Comparison of ENCODE assay signal across 18 cellular contexts in the genomic region with DNA sequence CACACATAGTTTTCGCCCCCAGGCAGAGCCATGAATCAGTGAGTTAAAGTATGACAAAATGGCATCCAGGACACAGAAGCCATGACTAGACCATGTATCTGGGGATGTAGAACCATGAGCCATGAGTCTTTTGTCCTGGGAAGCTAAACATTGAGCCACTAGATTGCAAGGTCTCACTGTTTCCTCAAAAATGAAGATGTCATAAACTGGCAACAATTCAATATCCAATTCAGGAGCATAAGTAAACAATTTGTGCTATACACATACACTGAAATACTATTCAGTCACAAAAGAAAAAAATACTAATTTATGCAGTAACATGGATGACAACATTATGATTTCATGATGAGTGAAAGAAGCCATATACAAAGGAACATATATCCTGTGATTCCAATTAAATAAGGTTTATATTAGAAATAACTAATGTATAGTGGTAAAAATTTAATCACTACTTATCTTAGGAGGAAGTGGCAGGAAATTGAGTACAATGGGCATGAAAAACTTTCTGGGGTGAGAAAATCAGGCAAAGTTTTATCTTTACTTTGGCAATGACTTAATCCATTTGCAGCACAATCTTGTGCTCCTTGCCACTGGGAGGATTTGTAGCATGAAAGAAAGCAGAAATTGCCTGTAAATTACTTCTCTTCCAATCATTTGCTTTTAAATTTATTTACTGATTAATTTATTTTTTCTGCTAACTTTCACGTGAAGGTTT. TPM values are rescaled to one million over a fixed set of nuclear protein-coding genes. Genes with fewer than 3 reads are reported as not detected.
DNase-seq lines count a peak whose midpoint lies in the region; ATAC-seq, FAIRE-seq and TF ChIP-seq lines count a peak whose summit lies in the region.
"Had no signal": no experiment of that assay in that cellular context is flagged by ENCODE, and none has a peak within 500 bp of the region (broad histone marks: within the 10 kb centered on the region; RNA-seq: fewer than 3 reads in every experiment).

No MANE protein-coding gene starts in this region.

- no peak for FAIRE-seq in bronchial epithelial cell (lab: Jason Lieb, UNC)

- H3K4me2 ChIP-seq in trophoblast cell (ENCODE audit: low read length), result no peak overlapping the region

- H3K9ac ChIP-seq in trophoblast cell (ENCODE audit: low read length), result no peak overlapping the region
- H3K9ac ChIP-seq: BLaER1 treated with 17β-estradiol and CSF1 and Interleukin-3, amounts not matched to agents 10 nM and 100 nM; GM23248 had no signal

- no peak overlapping the region for H2AFZ ChIP-seq in trophoblast cell (ENCODE audit: insufficient read depth, low read length, poor library complexity)
- H2AFZ ChIP-seq: GM23248 had no signal

- no peak overlapping the region for H2BK120ac ChIP-seq in trophoblast cell (ENCODE audit: insufficient read depth, low read length, poor library complexity)

- no peaks in the 10 kb centered on the region for H3K9me3 ChIP-seq in trophoblast cell (ENCODE audit: insufficient read depth, low read depth, low read length)
- no peaks in the 10 kb centered on the region for H3K9me3 ChIP-seq in tibial artery
- H3K9me3 ChIP-seq: BLaER1 treated with 17β-estradiol and CSF1 and Interleukin-3, amounts not matched to agents 10 nM and 100 nM; HAP-1 had no signal

- intact Hi-C loops in tibial artery (cut with DNase I; ENCODE audit: low total_unique reads), result no loop called here

- H4K91ac ChIP-seq in trophoblast cell (ENCODE audit: low read depth, low read length), result peak overlapping the region; percentile 24

- H3K14ac ChIP-seq in trophoblast cell (ENCODE audit: low read length), result no peak overlapping the region

- no peak overlapping the region for H4K12ac ChIP-seq in trophoblast cell (ENCODE audit: low read depth, low read length)

- peak; percentile 4 for DNase-seq in EH (ENCODE audit: low read depth)
- peak; percentile 33 for DNase-seq in bronchial epithelial cell (ENCODE audit: low read depth)
- no peak for DNase-seq in epithelial cell of prostate (ENCODE audit: low read depth, low spot score)
- no peak for DNase-seq in trophoblast cell
- DNase-seq in cortex of kidney (lab: John Stamatoyannopoulos, UW), result no peak
- DNase-seq in tibial artery, result no peak
- DNase-seq: 8988T; CD8-positive, alpha-beta memory T cell; COR-L47; GF-D8; GM23248 had no signal

- no peaks in the 10 kb centered on the region for H3K36me3 ChIP-seq in bronchial epithelial cell (ENCODE audit: control insufficient read depth, insufficient read depth, low read length)
- no peaks in the 10 kb centered on the region for H3K36me3 ChIP-seq in trophoblast cell (ENCODE audit: control insufficient read depth in 1 of 2, insufficient read depth in 2 of 2, low read length in 2 of 2)
- no peaks in the 10 kb centered on the region for H3K36me3 ChIP-seq in tibial artery
- H3K36me3 ChIP-seq: BLaER1 treated with 17β-estradiol and CSF1 and Interleukin-3, amounts not matched to agents 10 nM and 100 nM; HAP-1 had no signal

- TF ChIP-seq CTCF in bronchial epithelial cell (IDR thresholded peaks at IDR 0.05; ENCODE audit: insufficient read depth, low read length, severe bottlenecking) (no peak), tibial artery (IDR thresholded peaks at IDR 0.05) (no peak)

- ATAC-seq in GM21717 (IDR thresholded peaks at IDR 0.05; ENCODE audit: unreplicated experiment), result no peak
- no peak for ATAC-seq in HG03442 (IDR thresholded peaks at IDR 0.05; ENCODE audit: unreplicated experiment)

- WGBS in trophoblast cell (ENCODE audit: extremely low coverage, insufficient coverage, insufficient read length), result no CpG with 5 or more reads among the region's 2 CpGs

- H3K79me1 ChIP-seq in trophoblast cell (ENCODE audit: low read length), result no peaks in the 10 kb centered on the region

- no peak overlapping the region for H4K8ac ChIP-seq in trophoblast cell (ENCODE audit: low read depth, low read length)

- H3K4me1 ChIP-seq in trophoblast cell (ENCODE audit: control insufficient read depth in 1 of 2, insufficient read depth in 2 of 2, low read length in 2 of 2) (no peaks in the 10 kb centered on the region), tibial artery (no peaks in the 10 kb centered on the region)
- H3K4me1 ChIP-seq: HAP-1 had no signal

- no peaks in the 10 kb centered on the region for H3K79me2 ChIP-seq in trophoblast cell (ENCODE audit: control insufficient read depth, insufficient read depth, low read length, poor library complexity)

- H2BK5ac ChIP-seq in trophoblast cell (ENCODE audit: low read depth, low read length, poor library complexity), result no peak overlapping the region

- no peak overlapping the region for H2BK12ac ChIP-seq in trophoblast cell (ENCODE audit: low read length)

- H3K18ac ChIP-seq in trophoblast cell (ENCODE audit: low read length), result no peak overlapping the region

- H3K27ac ChIP-seq in epithelial cell of prostate, result peak overlapping the region; percentile 34
- no peak overlapping the region for H3K27ac ChIP-seq in trophoblast cell (ENCODE audit: low read depth, low read length)
- no peak overlapping the region for H3K27ac ChIP-seq in tibial artery
- H3K27ac ChIP-seq: BLaER1 treated with 17β-estradiol and CSF1 and Interleukin-3, amounts not matched to agents 10 nM and 100 nM; GM23248 had no signal

- H3K27me3 ChIP-seq in bronchial epithelial cell (ENCODE audit: control insufficient read depth, insufficient read depth, low read length), result no peaks in the 10 kb centered on the region
- H3K27me3 ChIP-seq in trophoblast cell (ENCODE audit: insufficient read depth, low read length), result no peaks in the 10 kb centered on the region
- H3K27me3 ChIP-seq in tibial artery, result no peaks in the 10 kb centered on the region
- H3K27me3 ChIP-seq: BLaER1 treated with 17β-estradiol and CSF1 and Interleukin-3, amounts not matched to agents 10 nM and 100 nM had no signal

- H3K23ac ChIP-seq in trophoblast cell (ENCODE audit: low read length), result no peak overlapping the region

- no peak overlapping the region for H2AK5ac ChIP-seq in trophoblast cell (ENCODE audit: low read length)

- H3K4me3 ChIP-seq in bronchial epithelial cell (ENCODE audit: low read depth, low read length) (no peak overlapping the region), trophoblast cell (ENCODE audit: low read depth, low read length) (no peak overlapping the region), tibial artery (no peak overlapping the region)
- H3K4me3 ChIP-seq: BLaER1 treated with 17β-estradiol and CSF1 and Interleukin-3, amounts not matched to agents 10 nM and 100 nM; GM23248; HAP-1 had no signal

- no peak overlapping the region for H3K4ac ChIP-seq in trophoblast cell (ENCODE audit: low read depth, low read length)

RNA-seq across cellular contexts. Expression of gene CARD16, which starts 28.5 kb away (rescaled TPM):
- total RNA-seq in bronchial epithelial cell, result 0.53 and 2.4 TPM in 2 replicates
- 1.4 TPM in 2 replicates for polyA plus RNA-seq in trophoblast cell (2013)
- total RNA-seq: GM23248, HT-29 had no signal
- polyA plus RNA-seq: GM23248 had no signal

RNA-seq across cellular contexts. Expression of gene CASP1, which starts 38.7 kb away (rescaled TPM):
- total RNA-seq in bronchial epithelial cell, result 10.8 and 69.3 TPM in 2 replicates
- polyA plus RNA-seq in trophoblast cell (2013), result 0.18 TPM in 1 of 2 replicates, not detected in the other
- total RNA-seq: HT-29 had no signal

RNA-seq across cellular contexts. Expression of gene CASP5, which starts 50.7 kb away (rescaled TPM):
- 6.9 TPM in 1 of 2 replicates, not detected in the other for total RNA-seq in bronchial epithelial cell
- 0.05 TPM in 1 of 2 replicates, not detected in the other for polyA plus RNA-seq in trophoblast cell (2013)
- total RNA-seq: B cell; CD8-positive, alpha-beta memory T cell; GM23248; H4; HT-29 had no signal
- polyA plus RNA-seq: CD8-positive, alpha-beta memory T cell; GM23248 had no signal

Comparison
In these comparisons a context has a peak if more than half of its experiments do, and no peak if none do; other contexts are left out.
1. DNase-seq: peak in EH (single experiment) and bronchial epithelial cell (single experiment); none in epithelial cell of prostate (single experiment), trophoblast cell (0 of 2), cortex of kidney (single experiment) and tibial artery (0 of 2).